In the genomic region with DNA sequence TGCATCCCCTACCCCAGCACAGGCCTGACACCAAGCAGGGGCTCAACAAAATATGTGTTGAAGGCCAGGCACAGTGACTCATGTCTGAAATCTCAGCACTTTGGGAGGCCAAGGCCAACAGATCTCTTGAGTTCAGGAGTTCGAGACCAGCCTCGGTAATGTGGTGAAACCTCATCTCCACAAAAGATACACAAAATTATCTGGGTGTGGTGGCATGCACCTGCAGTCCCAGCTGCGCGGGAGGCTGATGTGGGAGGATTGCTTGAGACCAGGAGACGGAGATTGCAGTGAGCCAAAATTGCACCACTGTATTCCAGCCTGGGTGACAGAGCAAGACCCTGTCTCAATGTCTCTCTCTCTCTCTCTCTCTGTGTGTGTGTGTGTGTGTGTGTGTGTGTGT, we compare ENCODE assay signal across 13 cellular contexts. TPM values are rescaled to one million over a fixed set of nuclear protein-coding genes. Genes with fewer than 3 reads are reported as not detected.
DNase-seq lines count a peak whose midpoint lies in the region; ATAC-seq, FAIRE-seq and TF ChIP-seq lines count a peak whose summit lies in the region.
"Had no signal": no experiment of that assay in that cellular context is flagged by ENCODE, and none has a peak within 500 bp of the region (broad histone marks: within the 10 kb centered on the region; RNA-seq: fewer than 3 reads in every experiment).

No MANE protein-coding gene starts in this region.

- H3K36me3 Mint-ChIP-seq in activated naive CD4-positive, alpha-beta T cell treated with anti-CD3 and anti-CD28 coated beads, Interleukin-2, amount 10 ng/mL, durations not matched to agents 7 days and 5 days = no peaks in the 10 kb centered on the region

- TF ChIP-seq EP300 in K562 (IDR thresholded peaks at IDR 0.05; ENCODE audit: low read length) = no peak

- no peaks in the 10 kb centered on the region for H3K27me3 Mint-ChIP-seq in activated naive CD4-positive, alpha-beta T cell treated with anti-CD3 and anti-CD28 coated beads, Interleukin-2, amount 10 ng/mL, durations not matched to agents 7 days and 5 days

- intact Hi-C loops in K562 (cut with micrococcal nuclease) = no loop called here

- DNase-seq in activated naive CD4-positive, alpha-beta T cell treated with anti-CD3 and anti-CD28 coated beads, Interleukin-2, amount 10 ng/mL, durations not matched to agents 7 days and 5 days = no peak
- DNase-seq in activated naive CD4-positive, alpha-beta T cell treated with anti-CD3 and anti-CD28 coated beads, Interleukin-2, amount 50 U/mL, for 16 hours = no peak
- peak; percentile 52 for DNase-seq in NB4 (ENCODE audit: low read depth)
- DNase-seq in K562 (ENCODE audit: extremely low read depth in 1 of 4, low spot score in 3 of 4) = no peak
- DNase-seq in stimulated activated CD8-positive, alpha-beta memory T cell treated with anti-CD3 and anti-CD28 coated beads, Interleukin-4, amount 100 ng/mL, for 48 hours = peak; percentile 52
- no peak for DNase-seq in AG20443 (ENCODE audit: low spot score)
- no peak for DNase-seq in HEK293T (ENCODE audit: extremely low spot score)
- DNase-seq in NCI-H748 treated with DMSO at 0.1 percent for 48 hours (lab: John Stamatoyannopoulos, UW) = no peak
- DNase-seq: amniotic stem cell, NCI-H2081, T1000 had no signal

- CTCF ChIA-PET in activated naive CD4-positive, alpha-beta T cell treated with anti-CD3 and anti-CD28 coated beads, Interleukin-2, amount 10 ng/mL, durations not matched to agents 7 days and 5 days (lab: Charles Lee) = no interaction called here
- CTCF ChIA-PET in K562 (lab: Yijun Ruan, JAX; ENCODE audit: low intra/inter-chr PET ratio) = no interaction called here
- CTCF ChIA-PET in HEK293T (lab: Yijun Ruan, JAX) = no interaction called here

- H3K36me3 ChIP-seq in K562 (ENCODE audit: control insufficient read depth, insufficient read depth, low read length) = no peaks in the 10 kb centered on the region

- no peaks in the 10 kb centered on the region for H3K9me3 ChIP-seq in K562 (replicated peaks; ENCODE audit: control insufficient read depth, insufficient read depth, low read depth, low read length)

- no peak for TF ChIP-seq RAD21 in K562 (CRISPR knock-in tag; conservative IDR thresholded peaks at IDR 0.05 in 1 of 2, IDR thresholded peaks at IDR 0.05 in 1 of 2)

- in situ Hi-C loops in K562 (cut with MboI) = no loop called here

- TF ChIP-seq CTCF in NB4 (IDR thresholded peaks at IDR 0.05; ENCODE audit: low read depth, low read length) = no peak
- no peak for TF ChIP-seq CTCF in K562 (IDR thresholded peaks at IDR 0.05 in 2 of 3, conservative IDR thresholded peaks at IDR 0.05 in 1 of 3; ENCODE audit: insufficient read depth in 2 of 3, low read depth in 1 of 3, low read length in 3 of 3)

- ATAC-seq in K562 = no peak

- H3K4me3 Mint-ChIP-seq in activated naive CD4-positive, alpha-beta T cell treated with anti-CD3 and anti-CD28 coated beads, Interleukin-2, amount 10 ng/mL, durations not matched to agents 7 days and 5 days = no peak overlapping the region

- FAIRE-seq in K562 (lab: Jason Lieb, UNC) = peak; percentile 61

- BruUV-seq in K562 (replicated peaks; lab: Mats Ljungman, UMichigan) = no TSS peak

- no peaks in the 10 kb centered on the region for H3K27me3 ChIP-seq in K562 (ENCODE audit: control insufficient read depth in 2 of 2, insufficient read depth in 2 of 2, low read length in 2 of 2)

- H3K9me3 Mint-ChIP-seq in activated naive CD4-positive, alpha-beta T cell treated with anti-CD3 and anti-CD28 coated beads, Interleukin-2, amount 10 ng/mL, durations not matched to agents 7 days and 5 days = no peaks in the 10 kb centered on the region

- POLR2A ChIA-PET in K562 (lab: Yijun Ruan, JAX) = no interaction called here
- POLR2A ChIA-PET in HEK293T (lab: Yijun Ruan, JAX) = interaction anchor here (1.3 kb wide), 1 partner anchor 13 kb away, joined by 3 read pairs; no protein-coding TSS in a partner anchor

- H3K4me2 ChIP-seq in K562 (ENCODE audit: insufficient read depth, low read length) = no peak overlapping the region

- H3K27ac Mint-ChIP-seq in activated naive CD4-positive, alpha-beta T cell treated with anti-CD3 and anti-CD28 coated beads, Interleukin-2, amount 10 ng/mL, durations not matched to agents 7 days and 5 days = peak overlapping the region; percentile 12

- no peak overlapping the region for H3K9ac ChIP-seq in K562 (ENCODE audit: insufficient read depth in 1 of 2, low read depth in 2 of 2, low read length in 2 of 2)
- H3K9ac ChIP-seq: parathyroid adenoma had no signal

- H3K79me2 ChIP-seq in K562 (ENCODE audit: control insufficient read depth, insufficient read depth, low read length) = no peaks in the 10 kb centered on the region
- H3K79me2 ChIP-seq: parathyroid adenoma had no signal

- peaks cover 66% of the 10 kb centered on the region for H3K4me1 Mint-ChIP-seq in activated naive CD4-positive, alpha-beta T cell treated with anti-CD3 and anti-CD28 coated beads, Interleukin-2, amount 10 ng/mL, durations not matched to agents 7 days and 5 days

- no peaks in the 10 kb centered on the region for H3K9me1 ChIP-seq in K562 (ENCODE audit: control insufficient read depth, insufficient read depth, low read length)

- H3K27ac ChIP-seq in K562 (ENCODE audit: extremely low read depth, low read depth, low read length) = no peak overlapping the region
- H3K27ac ChIP-seq: parathyroid adenoma had no signal

- peaks cover 44 to 63% of the 10 kb centered on the region in 2 experiments for H3K4me1 ChIP-seq in K562 (replicated peaks in 1 of 2; ENCODE audit: control insufficient read depth in 2 of 2, insufficient read depth in 2 of 2, low read length in 2 of 2)
- H3K4me1 ChIP-seq: parathyroid adenoma had no signal

- 40% methylated on average over 5 of the region's 5 CpGs for WGBS in K562 (ENCODE audit: insufficient coverage, low coverage, missing lambda C conversion rate)

- H2AFZ ChIP-seq in K562 (ENCODE audit: low read depth, low read length) = no peak overlapping the region
- H2AFZ ChIP-seq: parathyroid adenoma had no signal

- no peaks in the 10 kb centered on the region for H4K20me1 ChIP-seq in K562 (replicated peaks; ENCODE audit: control insufficient read depth, insufficient read depth, low read length)

- TF ChIP-seq POLR2A in NB4 (IDR thresholded peaks at IDR 0.05; ENCODE audit: extremely low read depth, insufficient read length) = no peak
- TF ChIP-seq POLR2A in K562 (conservative IDR thresholded peaks at IDR 0.05) = no peak

- H3K4me3 ChIP-seq in NB4 (ENCODE audit: low read depth, low read length) (no peak overlapping the region), K562 (no peak overlapping the region)

TF ChIP-seq in K562, 482 proteins besides CTCF, POLR2A, EP300 and RAD21 (continues in another document):
- no peak for TF ChIP-seq TBP (optimal IDR thresholded peaks at IDR 0.05; ENCODE audit: low read depth, low read length)

TF ChIP-seq in HEK293T, 16 proteins besides CTCF, POLR2A, EP300 and RAD21:
- TF ChIP-seq SP1 (IDR thresholded peaks at IDR 0.05) (no peak), SUZ12 (IDR thresholded peaks at IDR 0.05) (no peak)

RNA-seq across cellular contexts. Expression of gene CYP11A1, which starts 30.7 kb away (rescaled TPM):
- total RNA-seq in K562 (2011; cell fraction: chromatin; rRNA removed; ENCODE audit: low replicate concordance) = 0.21 TPM in 1 of 2 replicates, not detected in the other
- total RNA-seq in K562 (2011; cell fraction: nucleolus; rRNA removed) = not detected in 2 replicates
- not detected in 2 replicates for total RNA-seq in K562 (2011; cell fraction: nucleoplasm; rRNA removed)
- total RNA-seq in K562 (2014; rRNA removed) (0.12 TPM in 1 of 2 replicates, not detected in the other), K562 (2014; rRNA removed; fragmentation: Illumina TruSeq; extraction: Trizol) (not detected in 2 replicates), K562 (2015; rRNA removed; fragmentation: Illumina TruSeq; extraction: Trizol) (not detected in 2 replicates), K562 (2021) (0.16 and 0.25 TPM in 2 replicates)
- polyA plus RNA-seq in K562 (2011; rRNA removed) (0.23 and 0.24 TPM in 2 replicates), K562 (2014; fragmentation: Illumina TruSeq; extraction: Trizol) (0.06 TPM in 1 of 2 replicates, not detected in the other), K562 (2014; fragmentation: Nextera tagmentation; extraction: Ambion mirVana) (under 1 TPM; 0.06 to 0.10 TPM), K562 (2014; rRNA removed) (not detected in 2 replicates)
- polyA plus RNA-seq in K562 (2011; cell fraction: cytosol; rRNA removed) = 0.07 and 0.37 TPM in 2 replicates
- 0.08 and 0.61 TPM in 2 replicates for polyA plus RNA-seq in K562 (2011; cell fraction: nucleus; rRNA removed)
- polyA plus RNA-seq in K562 (2012) = 0.22 and 1.5 TPM in 2 replicates
- polyA minus RNA-seq in K562 (2011; rRNA and poly(A)+ RNA removed) = 0.35 TPM in 1 of 2 replicates, not detected in the other
- 0.38 TPM in 1 of 2 replicates, not detected in the other for polyA minus RNA-seq in K562 (2011; cell fraction: cytosol; rRNA and poly(A)+ RNA removed)
- polyA minus RNA-seq in K562 (2011; cell fraction: nucleus; rRNA and poly(A)+ RNA removed) = not detected in 2 replicates
- total RNA-seq: temporal lobe had no signal

RNA-seq across cellular contexts. Expression of gene SEMA7A, which starts 35.6 kb away (rescaled TPM):
- total RNA-seq in K562 (2011; cell fraction: chromatin; rRNA removed; ENCODE audit: low replicate concordance) = 17.2 and 52.5 TPM in 2 replicates
- total RNA-seq in K562 (2011; cell fraction: nucleolus; rRNA removed) = 48.0 and 55.7 TPM in 2 replicates
- 32.8 and 33.4 TPM in 2 replicates for total RNA-seq in K562 (2011; cell fraction: nucleoplasm; rRNA removed)
- total RNA-seq in K562 (2014; rRNA removed) = 4.8 and 5.7 TPM in 2 replicates
- 1.7 and 3.3 TPM in 2 replicates for total RNA-seq in K562 (2014; rRNA removed; fragmentation: Illumina TruSeq; extraction: Trizol)
- 6.1 and 6.6 TPM in 2 replicates for total RNA-seq in K562 (2015; rRNA removed; fragmentation: Illumina TruSeq; extraction: Trizol)
- total RNA-seq in K562 (2021) = 6.2 and 6.8 TPM in 2 replicates
- polyA plus RNA-seq in K562 (2011; rRNA removed) = 8.2 and 12.8 TPM in 2 replicates
- 15.1 and 15.7 TPM in 2 replicates for polyA plus RNA-seq in K562 (2011; cell fraction: cytosol; rRNA removed)
- 24.4 and 28.1 TPM in 2 replicates for polyA plus RNA-seq in K562 (2011; cell fraction: nucleus; rRNA removed)
- 12.7 and 16.6 TPM in 2 replicates for polyA plus RNA-seq in K562 (2012)
- polyA plus RNA-seq in K562 (2014; fragmentation: Illumina TruSeq; extraction: Trizol) = 6.4 and 6.8 TPM in 2 replicates
- under 1 TPM in 1 of 2 experiments, not detected in 1; 0.04 TPM for polyA plus RNA-seq in K562 (2014; fragmentation: Nextera tagmentation; extraction: Ambion mirVana)
- polyA plus RNA-seq in K562 (2014; rRNA removed) = 3.6 and 7.2 TPM in 2 replicates
- 7.0 and 9.6 TPM in 2 replicates for polyA minus RNA-seq in K562 (2011; rRNA and poly(A)+ RNA removed)
- polyA minus RNA-seq in K562 (2011; cell fraction: cytosol; rRNA and poly(A)+ RNA removed) = 8.2 and 10.7 TPM in 2 replicates
- 8.9 and 13.2 TPM in 2 replicates for polyA minus RNA-seq in K562 (2011; cell fraction: nucleus; rRNA and poly(A)+ RNA removed)

Comparison
In these comparisons a context has a peak if more than half of its experiments do, and no peak if none do; other contexts are left out.
1. DNase-seq: peak in NB4 (single experiment) and stimulated activated CD8-positive, alpha-beta memory T cell treated with anti-CD3 and anti-CD28 coated beads, Interleukin-4, amount 100 ng/mL, for 48 hours (single experiment); none in activated naive CD4-positive, alpha-beta T cell treated with anti-CD3 and anti-CD28 coated beads, Interleukin-2, amount 10 ng/mL, durations not matched to agents 7 days and 5 days (single experiment), activated naive CD4-positive, alpha-beta T cell treated with anti-CD3 and anti-CD28 coated beads, Interleukin-2, amount 50 U/mL, for 16 hours (single experiment), K562 (0 of 4), AG20443 (single experiment), HEK293T (single experiment) and NCI-H748 treated with DMSO at 0.1 percent for 48 hours (single experiment).